19 cellular contexts compared by ENCODE assay signal in genomic region chr15:68415061-68415460, GRCh38. TPM values are rescaled to one million over a fixed set of nuclear protein-coding genes. Genes with fewer than 3 reads are reported as not detected.
"Had no signal": no experiment of that assay in that cellular context is flagged by ENCODE, and none has a peak within 500 bp of the region (broad histone marks: within the 10 kb centered on the region; RNA-seq: fewer than 3 reads in every experiment).

No MANE protein-coding gene starts in this region.

- H3K36me3 Mint-ChIP-seq: activated naive CD8-positive, alpha-beta T cell treated with anti-CD3 and anti-CD28 coated beads, Interleukin-2, amount 10 ng/mL, durations not matched to agents 7 days and 5 days; naive thymus-derived CD4-positive, alpha-beta T cell; neural progenitor cell; WTC11 had no signal

- H3K4me1 ChIP-seq: foreskin keratinocyte, prostate gland, thyroid gland had no signal

- H3K4me1 Mint-ChIP-seq: naive thymus-derived CD4-positive, alpha-beta T cell had no signal

- H3K27me3 ChIP-seq: neural progenitor cell, thyroid gland had no signal

- H3K27ac Mint-ChIP-seq: activated naive CD4-positive, alpha-beta T cell treated with anti-CD3 and anti-CD28 coated beads for 36 hours; activated naive CD8-positive, alpha-beta T cell treated with anti-CD3 and anti-CD28 coated beads, Interleukin-2, amount 10 ng/mL, durations not matched to agents 7 days and 5 days; activated T-cell treated with anti-CD3 and anti-CD28 coated beads, Interleukin-2, amount 50 U/mL, for 72 hours; neural progenitor cell; stimulated activated naive CD8-positive, alpha-beta T cell treated with anti-CD3 and anti-CD28 coated beads, Interleukin-15, Interleukin-2, amounts not matched to agents 100 ng/mL and 50 ng/mL, for 24 hours; WTC11 had no signal

- H3K4me3 ChIP-seq: left ventricle myocardium inferior, neural progenitor cell, prostate gland, thyroid gland had no signal

- H3K9me3 ChIP-seq: left ventricle myocardium inferior, prostate gland, thyroid gland had no signal

- H3K27ac ChIP-seq: foreskin keratinocyte, neural progenitor cell, prostate gland, thyroid gland had no signal

- H3K9me3 Mint-ChIP-seq: activated naive CD4-positive, alpha-beta T cell treated with anti-CD3 and anti-CD28 coated beads for 36 hours; activated naive CD8-positive, alpha-beta T cell treated with anti-CD3 and anti-CD28 coated beads, Interleukin-2, amount 10 ng/mL, durations not matched to agents 7 days and 5 days; activated T-cell treated with anti-CD3 and anti-CD28 coated beads, Interleukin-2, amount 50 U/mL, for 72 hours; naive thymus-derived CD4-positive, alpha-beta T cell; neural progenitor cell; stimulated activated naive CD8-positive, alpha-beta T cell treated with anti-CD3 and anti-CD28 coated beads, Interleukin-15, Interleukin-2, amounts not matched to agents 100 ng/mL and 50 ng/mL, for 24 hours; WTC11 had no signal

- H3K4me2 ChIP-seq: neural progenitor cell had no signal

- H3K4me3 Mint-ChIP-seq: activated naive CD4-positive, alpha-beta T cell treated with anti-CD3 and anti-CD28 coated beads for 36 hours; activated naive CD8-positive, alpha-beta T cell treated with anti-CD3 and anti-CD28 coated beads, Interleukin-2, amount 10 ng/mL, durations not matched to agents 7 days and 5 days; activated T-cell treated with anti-CD3 and anti-CD28 coated beads, Interleukin-2, amount 50 U/mL, for 72 hours; naive thymus-derived CD4-positive, alpha-beta T cell; neural progenitor cell; stimulated activated naive CD8-positive, alpha-beta T cell treated with anti-CD3 and anti-CD28 coated beads, Interleukin-15, Interleukin-2, amounts not matched to agents 100 ng/mL and 50 ng/mL, for 24 hours; WTC11 had no signal

- H3K36me3 ChIP-seq: left ventricle myocardium inferior, neural progenitor cell, prostate gland, thyroid gland had no signal

- H3K27me3 Mint-ChIP-seq: activated naive CD8-positive, alpha-beta T cell treated with anti-CD3 and anti-CD28 coated beads, Interleukin-2, amount 10 ng/mL, durations not matched to agents 7 days and 5 days; stimulated activated naive CD8-positive, alpha-beta T cell treated with anti-CD3 and anti-CD28 coated beads, Interleukin-15, Interleukin-2, amounts not matched to agents 100 ng/mL and 50 ng/mL, for 24 hours had no signal

- ATAC-seq: activated T-cell treated with anti-CD3 and anti-CD28 coated beads, Interleukin-2, amount 50 U/mL, for 72 hours; foreskin keratinocyte; naive thymus-derived CD4-positive, alpha-beta T cell; WTC11 had no signal

- DNase-seq: activated effector memory CD4-positive, alpha-beta T cell treated with Interleukin-2 at 50 U/mL for 16 hours; activated naive CD4-positive, alpha-beta T cell treated with anti-CD3 and anti-CD28 coated beads for 36 hours; activated naive CD8-positive, alpha-beta T cell treated with anti-CD3 and anti-CD28 coated beads, Interleukin-2, amount 10 ng/mL, durations not matched to agents 7 days and 5 days; activated T-cell treated with anti-CD3 and anti-CD28 coated beads, Interleukin-2, amount 50 U/mL, for 72 hours; amygdala; dermis blood vessel endothelial cell; effector CD8-positive, alpha-beta T cell; foreskin keratinocyte; kidney glomerular epithelial cell; naive thymus-derived CD4-positive, alpha-beta T cell; stimulated activated CD4-positive, alpha-beta T cell treated with anti-CD3 and anti-CD28 coated beads, Interleukin-4, amount 100 ng/mL, for 24 hours; substantia nigra; T1000; thyroid gland had no signal

- H2AFZ ChIP-seq: neural progenitor cell had no signal

- H3K9ac ChIP-seq: neural progenitor cell had no signal

RNA-seq across cellular contexts. Expression of gene ITGA11, which starts 16.9 kb away (rescaled TPM):
- total RNA-seq: foreskin keratinocyte had no signal
- polyA plus RNA-seq: foreskin keratinocyte had no signal
